ENCODE assay signal across 22 cellular contexts in the genomic region with DNA sequence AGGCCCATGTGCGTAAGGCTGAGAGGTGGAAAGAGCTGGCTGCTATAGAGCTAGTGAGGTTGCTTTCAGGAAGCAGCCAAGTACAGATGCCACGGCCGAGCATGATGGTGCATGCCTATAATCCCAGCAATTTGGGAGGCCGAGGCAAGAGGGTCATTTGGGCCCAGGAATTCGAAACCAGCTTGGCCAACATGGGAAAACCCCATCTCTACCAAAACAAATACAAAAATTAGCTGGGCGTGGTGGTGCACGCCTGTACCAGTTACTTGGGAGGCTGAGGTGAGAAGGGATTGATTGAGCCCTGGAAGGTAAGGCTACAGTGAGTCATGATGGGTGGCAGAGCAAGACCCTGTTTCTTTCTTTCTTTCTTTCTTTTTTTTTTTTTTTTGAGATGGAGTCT. TPM values are rescaled to one million over a fixed set of nuclear protein-coding genes. Genes with fewer than 3 reads are reported as not detected.
"Had no signal": no experiment of that assay in that cellular context is flagged by ENCODE, and none has a peak within 500 bp of the region (broad histone marks: within the 10 kb centered on the region; RNA-seq: fewer than 3 reads in every experiment).

No MANE protein-coding gene starts in this region.

- H3K27me3 Mint-ChIP-seq: activated naive CD8-positive, alpha-beta T cell; effector memory CD8-positive, alpha-beta T cell; stimulated activated naive CD8-positive, alpha-beta T cell treated with anti-CD3 and anti-CD28 coated beads, Interleukin-15, Interleukin-2, amounts not matched to agents 100 ng/mL and 50 ng/mL, for 24 hours; T-helper 17 cell had no signal

- H3K9me3 ChIP-seq: adrenal gland, colonic mucosa, esophagus squamous epithelium, gastroesophageal sphincter, thyroid gland had no signal

- DNase-seq: activated CD4-positive, alpha-beta T cell treated with anti-CD3 and anti-CD28 coated beads for 4 hours; activated CD4-positive, alpha-beta T cell treated with anti-CD3 and anti-CD28 coated beads, Interleukin-2, amount 50 U/mL, for 48 hours; activated CD4-positive, CD25-positive, alpha-beta regulatory T cell; activated CD8-positive, alpha-beta memory T cell treated with anti-CD3 and anti-CD28 coated beads, Interleukin-2, amount 50 U/mL, for 48 hours; activated naive CD4-positive, alpha-beta T cell; activated T-cell treated with anti-CD3 and anti-CD28 coated beads, Interleukin-2, amount 50 U/mL, for 4 hours; adrenal gland; dorsolateral prefrontal cortex; effector memory CD8-positive, alpha-beta T cell; esophagus squamous epithelium; left ventricle myocardium superior; posterior cingulate gyrus; stimulated activated CD4-positive, alpha-beta T cell treated with anti-CD3 and anti-CD28 coated beads, Interleukin-4, amount 100 ng/mL, for 24 hours; T-helper 17 cell; thyroid gland had no signal

- H3K4me1 ChIP-seq: colonic mucosa had no signal

- H3K27me3 ChIP-seq: adrenal gland, colonic mucosa, dorsolateral prefrontal cortex, esophagus squamous epithelium, gastroesophageal sphincter, thyroid gland had no signal

- H3K36me3 ChIP-seq: adrenal gland, colonic mucosa, gastroesophageal sphincter, thyroid gland had no signal

- H3K4me3 ChIP-seq: adrenal gland, colonic mucosa, dorsolateral prefrontal cortex, esophagus squamous epithelium, gastroesophageal sphincter, thyroid gland had no signal

- ATAC-seq: activated T-cell treated with anti-CD3 and anti-CD28 coated beads, Interleukin-2, amount 50 U/mL, for 4 hours; effector memory CD8-positive, alpha-beta T cell; gastroesophageal sphincter; left ventricle myocardium superior; T-helper 17 cell had no signal

- H3K9me3 Mint-ChIP-seq: activated T-cell treated with anti-CD3 and anti-CD28 coated beads, Interleukin-2, amount 50 U/mL, for 4 hours; activated T-helper 2 cell treated with anti-CD3 and anti-CD28 coated beads, Interferon-gamma antibody, Interleukin-2, Interleukin-4, amounts not matched to agents 10 μg/mL and 5 μg/mL and 100 μg/mL, durations not matched to agents 14 hours and 24 hours and 36 hours; effector memory CD8-positive, alpha-beta T cell; nephron; stimulated activated naive CD8-positive, alpha-beta T cell treated with anti-CD3 and anti-CD28 coated beads, Interleukin-15, Interleukin-2, amounts not matched to agents 100 ng/mL and 50 ng/mL, for 24 hours had no signal

- H3K27ac Mint-ChIP-seq: activated naive CD8-positive, alpha-beta T cell; activated T-helper 2 cell treated with anti-CD3 and anti-CD28 coated beads, Interferon-gamma antibody, Interleukin-2, Interleukin-4, amounts not matched to agents 10 μg/mL and 5 μg/mL and 100 μg/mL, durations not matched to agents 14 hours and 24 hours and 36 hours; nephron; stimulated activated naive CD8-positive, alpha-beta T cell treated with anti-CD3 and anti-CD28 coated beads, Interleukin-15, Interleukin-2, amounts not matched to agents 100 ng/mL and 50 ng/mL, for 24 hours; T-helper 17 cell had no signal

- H3K27ac ChIP-seq: adrenal gland, colonic mucosa, gastroesophageal sphincter, thyroid gland had no signal

- H3K4me3 Mint-ChIP-seq: activated naive CD8-positive, alpha-beta T cell; activated T-cell treated with anti-CD3 and anti-CD28 coated beads, Interleukin-2, amount 50 U/mL, for 4 hours; effector memory CD8-positive, alpha-beta T cell; stimulated activated naive CD8-positive, alpha-beta T cell treated with anti-CD3 and anti-CD28 coated beads, Interleukin-15, Interleukin-2, amounts not matched to agents 100 ng/mL and 50 ng/mL, for 24 hours; T-helper 17 cell had no signal

RNA-seq across cellular contexts. Expression of gene SLC6A9, which starts 37.2 kb away (rescaled TPM):
- total RNA-seq: mononuclear cell had no signal
